ENCODE assay signal across 26 cellular contexts in the genomic region with DNA sequence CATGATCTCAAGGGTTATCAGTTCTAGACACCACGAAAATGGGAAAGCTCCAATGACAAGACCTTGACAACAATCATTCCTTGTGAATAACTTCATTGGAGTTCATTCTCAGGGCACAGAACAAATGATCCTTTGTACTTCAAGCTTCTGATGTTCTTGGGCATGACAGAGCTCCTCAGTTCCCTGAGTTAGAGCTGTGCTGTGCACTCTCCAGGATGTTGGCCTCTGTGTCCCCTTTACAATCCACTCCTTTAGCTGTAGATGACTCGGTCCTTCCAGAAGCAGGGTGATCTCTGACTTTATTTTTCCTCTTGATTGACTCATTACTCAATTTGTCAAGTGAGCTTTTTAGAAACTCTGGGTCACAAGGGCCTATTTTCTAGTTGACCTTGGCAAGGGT. TPM values are rescaled to one million over a fixed set of nuclear protein-coding genes. Genes with fewer than 3 reads are reported as not detected.
DNase-seq lines count a peak whose midpoint lies in the region; ATAC-seq and TF ChIP-seq lines count a peak whose summit lies in the region.
"Had no signal": no experiment of that assay in that cellular context is flagged by ENCODE, and none has a peak within 500 bp of the region (broad histone marks: within the 10 kb centered on the region; RNA-seq: fewer than 3 reads in every experiment).

No MANE protein-coding gene starts in this region.

- H3K27ac Mint-ChIP-seq in activated naive CD4-positive, alpha-beta T cell treated with anti-CD3 and anti-CD28 coated beads, Interleukin-2, amount 50 U/mL, for 72 hours = peak overlapping the region in 1 of 2 donors; percentile 58
- no peak overlapping the region for H3K27ac Mint-ChIP-seq in HFFc6
- H3K27ac Mint-ChIP-seq: stimulated activated memory B cell treated with anti-CD40 and anti-IgM and Interleukin-4, amounts not matched to agents 10 μg/mL and 1 μg/mL and 100 μg/mL, for 72 hours had no signal

- no peaks in the 10 kb centered on the region for H3K27me3 ChIP-seq in testis
- H3K27me3 ChIP-seq: uterus had no signal

- peak; percentile 59 to 66 for ATAC-seq in activated naive CD4-positive, alpha-beta T cell treated with anti-CD3 and anti-CD28 coated beads, Interleukin-2, amount 50 U/mL, for 72 hours
- ATAC-seq: left cardiac atrium, sciatic nerve had no signal

- no peak for DNase-seq in activated naive CD4-positive, alpha-beta T cell treated with anti-CD3 and anti-CD28 coated beads, Interleukin-2, amount 50 U/mL, for 72 hours (ENCODE audit: low spot score in 2 of 2)
- no peak for DNase-seq in activated naive CD4-positive, alpha-beta T cell (lab: John Stamatoyannopoulos, UW)
- DNase-seq in RPMI7951 (ENCODE audit: low read depth) (peak; percentile 64), coronary artery (ENCODE audit: low spot score) (peak; percentile 12), testis (peak; percentile 76), iPS-NIHi7 (ENCODE audit: extremely low spot score) (no peak), HFFc6 (no peak)
- DNase-seq: Caco-2; cortex of kidney; DND-41; HCEC 1CT; Kasumi-1; left cardiac atrium; NCI-H1436 treated with DMSO at 0.1 percent for 48 hours; NCI-H2107; NCI-H446 treated with DMSO at 0.1 percent for 48 hours; NCI-H82; SK-N-SH; stimulated activated CD4-positive, alpha-beta T cell treated with anti-CD3 and anti-CD28 coated beads, Interleukin-12 subunit alpha, Interleukin-12 subunit beta, amount 100 ng/mL, for 4 hours; stimulated activated CD4-positive, alpha-beta T cell treated with anti-CD3 and anti-CD28 coated beads, Interleukin-4, amount 100 ng/mL, for 1 hour; uterus had no signal

- H3K36me3 ChIP-seq in testis (ENCODE audit: low read depth, missing control alignments) = no peaks in the 10 kb centered on the region
- H3K36me3 ChIP-seq: esophagus muscularis mucosa, thoracic aorta, uterus had no signal

- H3K27me3 Mint-ChIP-seq in HFFc6 (ENCODE audit: insufficient read depth) = no peaks in the 10 kb centered on the region; the same call in 1 of the 2 replicates

- TF ChIP-seq CTCF in coronary artery (IDR thresholded peaks at IDR 0.05) (no peak), testis (IDR thresholded peaks at IDR 0.05) (no peak), HFFc6 (IDR thresholded peaks at IDR 0.05) (no peak)

- H3K9me3 ChIP-seq in testis = no peaks in the 10 kb centered on the region
- H3K9me3 ChIP-seq: Caco-2, esophagus muscularis mucosa, SK-N-SH, thoracic aorta, uterus had no signal

- no peak overlapping the region for H3K4me3 ChIP-seq in coronary artery
- H3K4me3 ChIP-seq in testis = no peak overlapping the region
- H3K4me3 ChIP-seq: esophagus muscularis mucosa, thoracic aorta, uterus had no signal

- H3K27ac ChIP-seq in coronary artery (no peak overlapping the region), testis (peak overlapping the region in 1 of 2 donors; percentile 0)
- H3K27ac ChIP-seq: esophagus muscularis mucosa, thoracic aorta, uterus, VCaP had no signal

- TF ChIP-seq POLR2A in testis (IDR thresholded peaks at IDR 0.05) = no peak

- no peak overlapping the region for H3K4me3 Mint-ChIP-seq in HFFc6
- H3K4me3 Mint-ChIP-seq: stimulated activated memory B cell treated with anti-CD40 and anti-IgM and Interleukin-4, amounts not matched to agents 10 μg/mL and 1 μg/mL and 100 μg/mL, for 72 hours had no signal

- no peaks in the 10 kb centered on the region for H3K9me3 Mint-ChIP-seq in activated naive CD4-positive, alpha-beta T cell treated with anti-CD3 and anti-CD28 coated beads, Interleukin-2, amount 50 U/mL, for 72 hours
- H3K9me3 Mint-ChIP-seq in HFFc6 = peaks cover 9% of the 10 kb centered on the region
- H3K9me3 Mint-ChIP-seq: stimulated activated memory B cell treated with anti-CD40 and anti-IgM and Interleukin-4, amounts not matched to agents 10 μg/mL and 1 μg/mL and 100 μg/mL, for 72 hours had no signal

- H3K36me3 Mint-ChIP-seq in activated naive CD4-positive, alpha-beta T cell treated with anti-CD3 and anti-CD28 coated beads, Interleukin-2, amount 50 U/mL, for 72 hours = no peaks in the 10 kb centered on the region
- no peaks in the 10 kb centered on the region for H3K36me3 Mint-ChIP-seq in HFFc6 (ENCODE audit: low read depth)
- H3K36me3 Mint-ChIP-seq: stimulated activated memory B cell treated with anti-CD40 and anti-IgM and Interleukin-4, amounts not matched to agents 10 μg/mL and 1 μg/mL and 100 μg/mL, for 72 hours had no signal

- intact Hi-C loops in testis (cut with DNase I; ENCODE audit: low total_unique reads) = no loop called here

- peaks cover 29% of the 10 kb centered on the region for H3K4me1 ChIP-seq in testis
- H3K4me1 ChIP-seq: Caco-2, uterus had no signal

- WGBS in testis, 2 donors = 46 to 65% methylated on average over 2 of the region's 2 CpGs

- no peaks in the 10 kb centered on the region for H3K4me1 Mint-ChIP-seq in HFFc6 (ENCODE audit: low read depth)

RNA-seq across cellular contexts. Expression of a gene that starts 3.9 kb away (rescaled TPM):
- under 1 TPM in 1 of 2 donors, not detected in 1; 0.78 TPM for total RNA-seq in activated naive CD4-positive, alpha-beta T cell treated with anti-CD3 and anti-CD28 coated beads, Interleukin-2, amount 50 U/mL, for 72 hours
- 0.36 and 0.88 TPM in 2 replicates for total RNA-seq in RPMI7951 (2014; rRNA removed; shearing (Covaris generic))
- 10 to 100 TPM; 13.9 to 19.8 TPM for total RNA-seq in testis
- 5.0 TPM for polyA plus RNA-seq in testis (ENCODE audit: insufficient read depth, low read depth, low replicate concordance)
- total RNA-seq in HFFc6 (2021; fragmentation: NEBNext Ultra II Directional; extraction: Animal tissue kit (Norgen Biotek cat#: 25700)) = under 1 TPM in 2 of 6 experiments, not detected in 4; 0.11 to 0.14 TPM
- total RNA-seq: Caco-2 had no signal

Comparison
In these comparisons a context has a peak if more than half of its experiments do, and no peak if none do; other contexts are left out.
1. DNase-seq: peak in RPMI7951 (single experiment), coronary artery (single experiment) and testis (single experiment); none in activated naive CD4-positive, alpha-beta T cell treated with anti-CD3 and anti-CD28 coated beads, Interleukin-2, amount 50 U/mL, for 72 hours (0 of 2), activated naive CD4-positive, alpha-beta T cell (0 of 4), iPS-NIHi7 (single experiment) and HFFc6 (single experiment).